Comparison of ENCODE assay signal across 1 cellular context in genomic region chrX:24377911-24378468, GRCh38.
TF ChIP-seq lines count a peak whose summit lies in the region.

No MANE protein-coding gene starts in this region.

TF ChIP-seq in H1, 55 proteins besides CTCF, POLR2A, EP300 and RAD21:
- TF ChIP-seq ATF2 (IDR thresholded peaks at IDR 0.05; ENCODE audit: low read length): no peak
- TF ChIP-seq MAX (IDR thresholded peaks at IDR 0.05): no peak
- TF ChIP-seq SIX5 (IDR thresholded peaks at IDR 0.05; ENCODE audit: low read depth, low read length): no peak
- no peak for TF ChIP-seq CBX5 (IDR thresholded peaks at IDR 0.05; ENCODE audit: low read depth, low read length)
- no peak for TF ChIP-seq TEAD4 (IDR thresholded peaks at IDR 0.05; ENCODE audit: low read depth, low read length)
- TF ChIP-seq RXRA (IDR thresholded peaks at IDR 0.05; ENCODE audit: insufficient read depth, low read depth, low read length): no peak
- TF ChIP-seq E2F6 (IDR thresholded peaks at IDR 0.05): no peak
- TF ChIP-seq SIN3A (conservative IDR thresholded peaks at IDR 0.05 in 1 of 2, IDR thresholded peaks at IDR 0.05 in 1 of 2; ENCODE audit: low read depth in 1 of 2, low read length in 2 of 2): no peak
- no peak for TF ChIP-seq EZH2 (IDR thresholded peaks at IDR 0.05; ENCODE audit: low read depth, low read length, severe bottlenecking)
- no peak for TF ChIP-seq JUN (IDR thresholded peaks at IDR 0.05; ENCODE audit: low read depth, low read length)
- TF ChIP-seq KDM1A (IDR thresholded peaks at IDR 0.05; ENCODE audit: borderline replicate concordance, low read length): no peak
- no peak for TF ChIP-seq GTF2F1 (IDR thresholded peaks at IDR 0.05; ENCODE audit: borderline replicate concordance, low read depth, low read length)
- no peak for TF ChIP-seq ZNF274 (IDR thresholded peaks at IDR 0.05; ENCODE audit: borderline replicate concordance, extremely low read depth, low read length)
- TF ChIP-seq CHD2 (IDR thresholded peaks at IDR 0.05; ENCODE audit: low read length): no peak
- TF ChIP-seq SAP30 (IDR thresholded peaks at IDR 0.05; ENCODE audit: insufficient read depth, insufficient replicate concordance, low read length): no peak
- TF ChIP-seq MAFK (IDR thresholded peaks at IDR 0.05; ENCODE audit: low read depth, low read length): no peak
